ENCODE assay signal across 8 cellular contexts in genomic region chr15:79924379-79924778, GRCh38. TPM values are rescaled to one million over a fixed set of nuclear protein-coding genes. Genes with fewer than 3 reads are reported as not detected.
DNase-seq lines count a peak whose midpoint lies in the region; FAIRE-seq and TF ChIP-seq lines count a peak whose summit lies in the region.

No MANE protein-coding gene starts in this region.

- TF ChIP-seq POLR2A in H1 (IDR thresholded peaks at IDR 0.05; ENCODE audit: control extremely low read depth in 1 of 2, low read depth in 2 of 2, low read length in 2 of 2) = no peak

- H3K23me2 ChIP-seq in H1 (ENCODE audit: low read depth, low read length) = peaks cover 8% of the 10 kb centered on the region; the same call in 1 of the 2 replicates

- H3K4me3 ChIP-seq in BLaER1 treated with 17β-estradiol and CSF1 and Interleukin-3, amounts not matched to agents 10 nM and 100 nM = peak overlapping the region; percentile 82 to 99 (median 94)
- H3K4me3 ChIP-seq in MM.1S (ENCODE audit: low read length) (peak overlapping the region; percentile 89; the same call in 1 of the 2 replicates), H1 (ENCODE audit: extremely low read depth in 1 of 4, insufficient read depth in 2 of 4, low read depth in 3 of 4, low read length in 4 of 4) (peak overlapping the region; percentile 53 to 95 (median 64))

- H3K9me3 Mint-ChIP-seq in neural crest cell = peaks cover 13% of the 10 kb centered on the region

- TF ChIP-seq EP300 in H1 (IDR thresholded peaks at IDR 0.05; ENCODE audit: borderline replicate concordance in 1 of 2, low read depth in 2 of 2, low read length in 2 of 2) = no peak

- POLR2A ChIA-PET in H1 (lab: Charles Lee; ENCODE audit: partially characterized antibody) = no interaction called here

- no peak overlapping the region for H2BK15ac ChIP-seq in H1 (ENCODE audit: low read length)

- TF ChIP-seq CTCF in MM.1S (IDR thresholded peaks at IDR 0.05; ENCODE audit: low read length) (no peak), H1 (IDR thresholded peaks at IDR 0.05; ENCODE audit: control extremely low read depth in 1 of 3, insufficient read depth in 1 of 3, low read depth in 1 of 3, low read length in 3 of 3) (no peak), neural crest cell (conservative IDR thresholded peaks at IDR 0.05) (no peak)

- peaks cover 4% of the 10 kb centered on the region; the same call in 1 of the 2 replicates for H3K79me1 ChIP-seq in H1 (ENCODE audit: low read depth, low read length)

- no peak overlapping the region for H2AK5ac ChIP-seq in H1 (ENCODE audit: low read depth, low read length)

- H3K9me3 ChIP-seq in BLaER1 treated with 17β-estradiol and CSF1 and Interleukin-3, amounts not matched to agents 10 nM and 100 nM (replicated peaks in 1 of 11) = peaks cover 31 to 66% (median 46%) of the 10 kb centered on the region in 11 experiments
- H3K9me3 ChIP-seq in MM.1S (replicated peaks; ENCODE audit: insufficient read depth, low read length) = no peaks in the 10 kb centered on the region
- H3K9me3 ChIP-seq in H1 (ENCODE audit: insufficient read depth in 2 of 2, low read depth in 1 of 2, low read length in 1 of 2) = no peaks in the 10 kb centered on the region; a peak in 1 of 4 replicates

- peak overlapping the region; percentile 13; the same call in 1 of the 2 replicates for H2BK5ac ChIP-seq in H1 (ENCODE audit: low read depth, low read length)

- no peak overlapping the region for H4K5ac ChIP-seq in H1 (ENCODE audit: insufficient read length, low read depth, low read length)

- H2BK12ac ChIP-seq in H1 (ENCODE audit: low read depth, low read length) = no peak overlapping the region

- H3K4ac ChIP-seq in H1 (replicated peaks; ENCODE audit: insufficient read length, low read depth, low read length) = no peak overlapping the region

- H3F3A ChIP-seq in MM.1S (ENCODE audit: insufficient read depth, low read length) = peaks cover 9% of the 10 kb centered on the region

- H3K27ac Mint-ChIP-seq in neural crest cell (ENCODE audit: unreplicated experiment) = no peak overlapping the region

- H2AFZ ChIP-seq in MM.1S (ENCODE audit: low read length) (peak overlapping the region; percentile 81; the same call in 1 of the 2 replicates), H1 (ENCODE audit: low read length) (no peak overlapping the region)

- H2BK120ac ChIP-seq in H1 (replicated peaks; ENCODE audit: low read depth, low read length) = no peak overlapping the region

- peak overlapping the region; percentile 95 for H3K4me3 Mint-ChIP-seq in neural crest cell

- CTCF ChIA-PET in H1 (lab: Charles Lee; ENCODE audit: partially characterized antibody) = no interaction called here

- H4K91ac ChIP-seq in H1 (replicated peaks; ENCODE audit: insufficient read length, low read length) = no peak overlapping the region

- H3K79me2 ChIP-seq in MM.1S (ENCODE audit: low read length) (peaks cover 23% of the 10 kb centered on the region), H1 (ENCODE audit: control insufficient read depth in 1 of 2, insufficient read depth in 2 of 2, low read length in 2 of 2) (peaks cover 11 to 28% of the 10 kb centered on the region in 2 experiments; a peak in 3 of 4 replicates)

- peaks cover 7% of the 10 kb centered on the region for H3K27me3 Mint-ChIP-seq in neural crest cell (ENCODE audit: low read depth)

- H3K27ac ChIP-seq in BLaER1 treated with 17β-estradiol and CSF1 and Interleukin-3, amounts not matched to agents 10 nM and 100 nM = peak overlapping the region; percentile 80 to 96 (median 94)
- H3K27ac ChIP-seq in MM.1S (ENCODE audit: low read length) = no peak overlapping the region
- no peak overlapping the region for H3K27ac ChIP-seq in H1 (ENCODE audit: low read depth, low read length)

- peaks cover 36% of the 10 kb centered on the region for H3K36me3 Mint-ChIP-seq in neural crest cell (ENCODE audit: low read depth)

- no peaks in the 10 kb centered on the region for H3K9me2 ChIP-seq in MM.1S (replicated peaks; ENCODE audit: insufficient read depth, low read length)

- no peak for FAIRE-seq in H1 (lab: Jason Lieb, UNC)
- FAIRE-seq in GM19239 (lab: Jason Lieb, UNC) = no peak

- no peak overlapping the region for H3K23ac ChIP-seq in H1 (ENCODE audit: insufficient read length)

- H3K4me2 ChIP-seq in BLaER1 treated with 17β-estradiol and CSF1 and Interleukin-3, amounts not matched to agents 10 nM and 100 nM = peak overlapping the region; percentile 58 to 87 (median 82)
- H3K4me2 ChIP-seq in MM.1S (ENCODE audit: low read depth, low read length) = peak overlapping the region; percentile 59; the same call in 1 of the 2 replicates
- peak overlapping the region; percentile 5 to 63; a peak in 2 of 4 replicates for H3K4me2 ChIP-seq in H1 (ENCODE audit: insufficient read depth in 1 of 2, low read depth in 2 of 2, low read length in 2 of 2)

- peaks cover 7 to 17% (median 12%) of the 10 kb centered on the region in 10 experiments for H3K4me1 ChIP-seq in BLaER1 treated with 17β-estradiol and CSF1 and Interleukin-3, amounts not matched to agents 10 nM and 100 nM
- H3K4me1 ChIP-seq in MM.1S (ENCODE audit: low read length) (peaks cover 6% of the 10 kb centered on the region; the same call in 1 of the 2 replicates), H1 (replicated peaks in 1 of 4; ENCODE audit: control insufficient read depth in 3 of 4, insufficient read depth in 4 of 4, low read length in 3 of 4) (peaks cover 0 to 12% (median 7%) of the 10 kb centered on the region in 4 experiments; a peak in 3 of 7 replicates)

- peaks cover 0 to 7% (median 0%) of the 10 kb centered on the region in 11 experiments; a peak in 5 of 22 replicates for H4K20me1 ChIP-seq in BLaER1 treated with 17β-estradiol and CSF1 and Interleukin-3, amounts not matched to agents 10 nM and 100 nM
- H4K20me1 ChIP-seq in MM.1S (ENCODE audit: insufficient read depth, low read length) (no peaks in the 10 kb centered on the region), H1 (replicated peaks in 1 of 2; ENCODE audit: control insufficient read depth in 1 of 2, insufficient read depth in 2 of 2, low read length in 2 of 2) (no peaks in the 10 kb centered on the region)

- no peak overlapping the region for H3K18ac ChIP-seq in H1 (ENCODE audit: extremely low read depth, low read length)

- no peak overlapping the region for H2BK20ac ChIP-seq in H1 (ENCODE audit: low read length)

- WGBS in H1 (ENCODE audit: extremely low coverage in 1 of 2, insufficient coverage in 1 of 2, insufficient read length in 1 of 2, insufficient replicate concordance in 2 of 2, low coverage in 1 of 2, low lambda C conversion rate in 2 of 2, missing lambda C conversion rate in 1 of 2), 2 experiments = 91% methylated on average over 24 of the region's 24 CpGs; no CpG with 5 or more reads in 1 of the 2 experiments

- no peak overlapping the region for H3K14ac ChIP-seq in H1 (ENCODE audit: insufficient read length)

- DNase-seq in MM.1S = no peak
- no peak for DNase-seq in H1 (ENCODE audit: low read depth in 1 of 2, low spot score in 2 of 2)
- DNase-seq in neural crest cell (ENCODE audit: low read depth, low spot score) = no peak
- no peak for DNase-seq in mesenteric fat pad (ENCODE audit: low spot score)
- no peak for DNase-seq in NCI-H446 treated with DMSO at 0.1 percent for 48 hours (lab: John Stamatoyannopoulos, UW)
- no peak for DNase-seq in ecto neural progenitor cell (ENCODE audit: low spot score)
- no peak for DNase-seq in GM19239 (ENCODE audit: insufficient read length, low spot score)

- TF ChIP-seq RAD21 in H1 (IDR thresholded peaks at IDR 0.05 in 1 of 2, conservative IDR thresholded peaks at IDR 0.05 in 1 of 2; ENCODE audit: low read depth in 2 of 2, low read length in 2 of 2) = no peak

- peak overlapping the region; percentile 85 to 97 (median 93) for H3K9ac ChIP-seq in BLaER1 treated with 17β-estradiol and CSF1 and Interleukin-3, amounts not matched to agents 10 nM and 100 nM
- H3K9ac ChIP-seq in MM.1S (ENCODE audit: low read length) (no peak overlapping the region), H1 (replicated peaks in 1 of 4; ENCODE audit: extremely low read depth in 1 of 4, low read depth in 3 of 4, low read length in 3 of 4) (no peak overlapping the region)

- H3K4me1 Mint-ChIP-seq in neural crest cell = peaks cover 23% of the 10 kb centered on the region

- peaks cover 0 to 3% (median 0%) of the 10 kb centered on the region in 11 experiments; a peak in 1 of 22 replicates for H3K27me3 ChIP-seq in BLaER1 treated with 17β-estradiol and CSF1 and Interleukin-3, amounts not matched to agents 10 nM and 100 nM
- no peaks in the 10 kb centered on the region for H3K27me3 ChIP-seq in MM.1S (replicated peaks; ENCODE audit: insufficient read depth, low read length)
- no peaks in the 10 kb centered on the region for H3K27me3 ChIP-seq in H1 (replicated peaks in 1 of 4; ENCODE audit: control insufficient read depth in 3 of 4, extremely low read depth in 1 of 4, insufficient read depth in 3 of 4, low read length in 3 of 4)

- H3K36me3 ChIP-seq in BLaER1 treated with 17β-estradiol and CSF1 and Interleukin-3, amounts not matched to agents 10 nM and 100 nM = peaks cover 22 to 27% (median 26%) of the 10 kb centered on the region in 11 experiments
- peaks cover 8% of the 10 kb centered on the region; the same call in 1 of the 2 replicates for H3K36me3 ChIP-seq in MM.1S (replicated peaks; ENCODE audit: insufficient read depth, low read length)
- H3K36me3 ChIP-seq in H1 (ENCODE audit: control insufficient read depth in 2 of 4, insufficient read depth in 4 of 4, low read length in 3 of 4) = peaks cover 0 to 16% (median 0%) of the 10 kb centered on the region in 4 experiments; a peak in 1 of 8 replicates

- H3K56ac ChIP-seq in H1 (replicated peaks; ENCODE audit: insufficient read length, low read depth, low read length) = no peak overlapping the region

- peak overlapping the region; percentile 71; the same call in 1 of the 2 replicates for H4K8ac ChIP-seq in H1 (ENCODE audit: extremely low read depth, insufficient read depth, low read length)

RNA-seq across cellular contexts. Expression of gene MTHFS, which starts 27.6 kb away (rescaled TPM):
- total RNA-seq in H1 (2021; fragmentation: NEBNext Ultra II Directional; extraction: Animal tissue kit (Norgen Biotek cat#: 25700)) = 36.2 and 37.2 TPM in 2 replicates
- polyA plus RNA-seq in H1 (2011; rRNA removed) = 19.8 and 27.3 TPM in 2 replicates
- 39.2 TPM for polyA plus RNA-seq in H1 (2011; cell fraction: cytosol; rRNA removed)
- 18.7 TPM for polyA plus RNA-seq in H1 (2011; cell fraction: nucleus; rRNA removed)
- polyA plus RNA-seq in H1 (2012, experiment 1 of 2) = 28.8 to 40.2 TPM (median 37.6 TPM) in 4 replicates
- polyA plus RNA-seq in H1 (2012, experiment 2 of 2) = 36.3 TPM
- polyA plus RNA-seq in H1 (2013, experiment 1 of 2) = 18.5 TPM
- polyA plus RNA-seq in H1 (2013, experiment 2 of 2) = 18.0 TPM
- 8.7 and 17.4 TPM in 2 replicates for polyA minus RNA-seq in H1 (2011; rRNA and poly(A)+ RNA removed)
- polyA minus RNA-seq in H1 (2011; cell fraction: cytosol; rRNA and poly(A)+ RNA removed) = 14.7 TPM
- 26.0 TPM for polyA minus RNA-seq in H1 (2011; cell fraction: nucleus; rRNA and poly(A)+ RNA removed)
- total RNA-seq in neural crest cell = 11.2 and 11.9 TPM in 2 replicates
- total RNA-seq in mesenteric fat pad = 20.0 TPM

RNA-seq across cellular contexts. Expression of gene BCL2A1, which starts 46.6 kb away (rescaled TPM):
- total RNA-seq in H1 (2021; fragmentation: NEBNext Ultra II Directional; extraction: Animal tissue kit (Norgen Biotek cat#: 25700)) = not detected in 2 replicates
- not detected in 2 replicates for polyA plus RNA-seq in H1 (2011; rRNA removed)
- polyA plus RNA-seq in H1 (2011; cell fraction: cytosol; rRNA removed) = not detected
- polyA plus RNA-seq in H1 (2011; cell fraction: nucleus; rRNA removed) = not detected
- not detected in 4 replicates for polyA plus RNA-seq in H1 (2012, experiment 1 of 2)
- not detected for polyA plus RNA-seq in H1 (2012, experiment 2 of 2)
- not detected for polyA plus RNA-seq in H1 (2013, experiment 1 of 2)
- polyA plus RNA-seq in H1 (2013, experiment 2 of 2) = not detected
- not detected in 2 replicates for polyA minus RNA-seq in H1 (2011; rRNA and poly(A)+ RNA removed)
- not detected for polyA minus RNA-seq in H1 (2011; cell fraction: cytosol; rRNA and poly(A)+ RNA removed)
- not detected for polyA minus RNA-seq in H1 (2011; cell fraction: nucleus; rRNA and poly(A)+ RNA removed)
- not detected in 2 replicates for total RNA-seq in neural crest cell
- total RNA-seq in mesenteric fat pad = 18.1 TPM

Comparison
In these comparisons a context has a peak if more than half of its experiments do, and no peak if none do; other contexts are left out.
1. H3K27ac ChIP-seq: peak in BLaER1 treated with 17β-estradiol and CSF1 and Interleukin-3, amounts not matched to agents 10 nM and 100 nM (11 of 11); none in MM.1S (single experiment) and H1 (single experiment).
2. H3K9ac ChIP-seq: peak in BLaER1 treated with 17β-estradiol and CSF1 and Interleukin-3, amounts not matched to agents 10 nM and 100 nM (11 of 11); none in MM.1S (single experiment) and H1 (0 of 4).
3. RNA of gene BCL2A1, which starts 46.6 kb away (total RNA-seq): 18.1 TPM in mesenteric fat pad (single experiment); not detected in H1 and not detected in neural crest cell; every median in the first group is over 10 times any median in the second.
4. Peak in every context shown above with its lines, with median percentiles within 50 percentile points of each other: H3K4me2 ChIP-seq and H3K4me3 ChIP-seq.